16 cellular contexts compared by ENCODE assay signal in the genomic region with DNA sequence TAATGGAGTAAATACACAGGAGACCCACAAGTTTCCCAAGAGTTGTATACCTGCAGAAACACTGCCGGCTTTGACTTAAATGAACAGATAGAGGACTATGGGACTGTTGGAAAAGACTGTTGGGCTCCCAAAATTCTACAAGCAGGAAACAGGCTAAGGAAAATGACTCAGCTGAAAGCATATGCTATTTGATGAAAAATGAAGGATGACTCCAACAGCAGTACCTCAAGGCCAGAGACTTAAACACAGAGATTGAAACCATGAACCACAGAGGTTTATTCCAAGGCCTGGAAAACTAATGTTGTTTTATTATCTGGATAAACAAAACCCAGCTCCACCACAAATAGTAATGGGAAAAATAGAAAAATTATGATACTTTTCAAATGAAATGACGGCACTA.
DNase-seq lines count a peak whose midpoint lies in the region; ATAC-seq, FAIRE-seq and TF ChIP-seq lines count a peak whose summit lies in the region.
"Had no signal": no experiment of that assay in that cellular context is flagged by ENCODE, and none has a peak within 500 bp of the region (broad histone marks: within the 10 kb centered on the region; RNA-seq: fewer than 3 reads in every experiment).

No MANE protein-coding gene starts in this region.

- peak; percentile 27 for FAIRE-seq in H54 (lab: Jason Lieb, UNC)
- FAIRE-seq: GM19239 had no signal

- intact Hi-C loops in PC-3 (cut with micrococcal nuclease) (no loop called here), left ventricle myocardium inferior (cut with micrococcal nuclease) (no loop called here)

- peaks cover 3% of the 10 kb centered on the region for H3F3A ChIP-seq in PC-3 (ENCODE audit: low read length, unreplicated experiment)

- H3K27ac ChIP-seq in PC-3 (ENCODE audit: low read length) (no peak overlapping the region), left ventricle myocardium inferior (replicated peaks) (no peak overlapping the region)
- H3K27ac ChIP-seq: BLaER1 treated with 17β-estradiol and CSF1 and Interleukin-3, amounts not matched to agents 10 nM and 100 nM; GM23248 had no signal

- no peak overlapping the region for H3K27ac Mint-ChIP-seq in T-helper 2 cell treated with Interferon-gamma antibody and Interleukin-4, amounts not matched to agents 5 μg/mL and 100 μg/mL, for 36 hours
- H3K27ac Mint-ChIP-seq: B cell; CD4-positive, CD25-positive, alpha-beta regulatory T cell had no signal

- DNase-seq in H54 (ENCODE audit: insufficient read length, low spot score) (no peak), HT1080 (ENCODE audit: low read depth) (peak; percentile 20), PC-3 (peak; percentile 30), iris pigment epithelial cell (ENCODE audit: low read depth) (peak; percentile 37), GM19240 (ENCODE audit: insufficient read length, low spot score) (no peak), left ventricle myocardium inferior (no peak)
- no peak for DNase-seq in T-helper 2 cell treated with Interferon-gamma antibody and Interleukin-4, amounts not matched to agents 5 μg/mL and 100 μg/mL, for 36 hours (ENCODE audit: low spot score)
- DNase-seq: Caco-2; CD4-positive, CD25-positive, alpha-beta regulatory T cell; DMS153; DMS79; GF-D8; GM23248 had no signal

- CTCF ChIA-PET in PC-3 (lab: Charles Lee) = no interaction called here

- POLR2A ChIA-PET in PC-3 (lab: Charles Lee; ENCODE audit: unreplicated experiment) = no interaction called here

- no TSS peak for BruUV-seq in PC-3 (replicated peaks; lab: Mats Ljungman, UMichigan)

- H3K4me3 Mint-ChIP-seq in T-helper 2 cell treated with Interferon-gamma antibody and Interleukin-4, amounts not matched to agents 5 μg/mL and 100 μg/mL, for 36 hours = no peak overlapping the region
- H3K4me3 Mint-ChIP-seq: B cell; CD4-positive, CD25-positive, alpha-beta regulatory T cell had no signal

- no peaks in the 10 kb centered on the region for H3K36me3 ChIP-seq in PC-3 (ENCODE audit: low read depth, low read length)
- H3K36me3 ChIP-seq in left ventricle myocardium inferior = no peaks in the 10 kb centered on the region
- H3K36me3 ChIP-seq: BLaER1 treated with 17β-estradiol and CSF1 and Interleukin-3, amounts not matched to agents 10 nM and 100 nM had no signal

- no peak overlapping the region for H3K4me3 ChIP-seq in PC-3 (ENCODE audit: low read length)
- H3K4me3 ChIP-seq in left ventricle myocardium inferior = no peak overlapping the region
- H3K4me3 ChIP-seq: BLaER1 treated with 17β-estradiol and CSF1 and Interleukin-3, amounts not matched to agents 10 nM and 100 nM; GM23248 had no signal

- ATAC-seq in PC-3 = no peak

- H3K4me1 ChIP-seq in PC-3 (ENCODE audit: insufficient read depth, low read length) = peaks cover 9% of the 10 kb centered on the region
- H3K4me1 ChIP-seq in left ventricle myocardium inferior = no peaks in the 10 kb centered on the region
- H3K4me1 ChIP-seq: BLaER1 treated with 17β-estradiol and CSF1 and Interleukin-3, amounts not matched to agents 10 nM and 100 nM; Caco-2 had no signal

- H3K27me3 ChIP-seq in PC-3 (ENCODE audit: low read length) (no peaks in the 10 kb centered on the region), left ventricle myocardium inferior (ENCODE audit: low read depth) (no peaks in the 10 kb centered on the region)
- H3K27me3 ChIP-seq: BLaER1 treated with 17β-estradiol and CSF1 and Interleukin-3, amounts not matched to agents 10 nM and 100 nM had no signal

- no peak for TF ChIP-seq POLR2A in H54 (IDR thresholded peaks at IDR 0.05; ENCODE audit: low read depth, low read length)

- no peaks in the 10 kb centered on the region for H3K79me2 ChIP-seq in PC-3 (ENCODE audit: low read length)

- no peak overlapping the region for H3K4me2 ChIP-seq in PC-3 (ENCODE audit: low read length)
- H3K4me2 ChIP-seq: BLaER1 treated with 17β-estradiol and CSF1 and Interleukin-3, amounts not matched to agents 10 nM and 100 nM had no signal

- peaks cover 2% of the 10 kb centered on the region for H3K4me1 Mint-ChIP-seq in T-helper 2 cell treated with Interferon-gamma antibody and Interleukin-4, amounts not matched to agents 5 μg/mL and 100 μg/mL, for 36 hours (ENCODE audit: low read depth)
- H3K4me1 Mint-ChIP-seq: B cell had no signal

- no peaks in the 10 kb centered on the region for H3K9me3 Mint-ChIP-seq in T-helper 2 cell treated with Interferon-gamma antibody and Interleukin-4, amounts not matched to agents 5 μg/mL and 100 μg/mL, for 36 hours

- peaks cover 25% of the 10 kb centered on the region for H3K27me3 Mint-ChIP-seq in T-helper 2 cell treated with Interferon-gamma antibody and Interleukin-4, amounts not matched to agents 5 μg/mL and 100 μg/mL, for 36 hours (ENCODE audit: low read depth)
- H3K27me3 Mint-ChIP-seq: B cell had no signal

- TF ChIP-seq CTCF in PC-3 (conservative IDR thresholded peaks at IDR 0.05; ENCODE audit: low read depth, low read length) = no peak
- TF ChIP-seq CTCF in left ventricle myocardium inferior (IDR thresholded peaks at IDR 0.05; ENCODE audit: borderline replicate concordance) = no peak

- no peaks in the 10 kb centered on the region for H3K36me3 Mint-ChIP-seq in T-helper 2 cell treated with Interferon-gamma antibody and Interleukin-4, amounts not matched to agents 5 μg/mL and 100 μg/mL, for 36 hours (ENCODE audit: low read depth)
- H3K36me3 Mint-ChIP-seq: CD4-positive, CD25-positive, alpha-beta regulatory T cell had no signal

- no peak overlapping the region for H3K9ac ChIP-seq in PC-3 (ENCODE audit: low read length)
- H3K9ac ChIP-seq: BLaER1 treated with 17β-estradiol and CSF1 and Interleukin-3, amounts not matched to agents 10 nM and 100 nM; GM23248 had no signal

- H3K9me3 ChIP-seq in PC-3 (ENCODE audit: low read length) (no peaks in the 10 kb centered on the region), left ventricle myocardium inferior (replicated peaks) (peaks cover 34% of the 10 kb centered on the region)
- H3K9me3 ChIP-seq: Caco-2 had no signal

- H4K20me1 ChIP-seq in PC-3 (ENCODE audit: low read length) = no peaks in the 10 kb centered on the region
- H4K20me1 ChIP-seq: BLaER1 treated with 17β-estradiol and CSF1 and Interleukin-3, amounts not matched to agents 10 nM and 100 nM had no signal

- no peaks in the 10 kb centered on the region; the same call in 1 of the 2 replicates for H3K9me2 ChIP-seq in PC-3 (replicated peaks; ENCODE audit: low read length)

- no peak overlapping the region for H2AFZ ChIP-seq in PC-3 (ENCODE audit: low read length)
- H2AFZ ChIP-seq: GM23248 had no signal

Comparison
In these comparisons a context has a peak if more than half of its experiments do, and no peak if none do; other contexts are left out.
1. DNase-seq: peak in HT1080 (single experiment), PC-3 (single experiment) and iris pigment epithelial cell (single experiment); none in H54 (single experiment), GM19240 (single experiment), T-helper 2 cell treated with Interferon-gamma antibody and Interleukin-4, amounts not matched to agents 5 μg/mL and 100 μg/mL, for 36 hours (single experiment) and left ventricle myocardium inferior (single experiment).